1 cellular context compared by ENCODE assay signal in genomic region chr7:25822823-25823222, GRCh38.
TF ChIP-seq lines count a peak whose summit lies in the region.

No MANE protein-coding gene starts in this region.

TF ChIP-seq in A549, 52 proteins besides CTCF, POLR2A, EP300 and RAD21 (continued from another document):
- no peak for TF ChIP-seq FOSL2 (IDR thresholded peaks at IDR 0.05)
- no peak for TF ChIP-seq FOSL2 (CRISPR knock-in tag; IDR thresholded peaks at IDR 0.05)
- no peak for TF ChIP-seq JUN (IDR thresholded peaks at IDR 0.05)
